In the genomic region with DNA sequence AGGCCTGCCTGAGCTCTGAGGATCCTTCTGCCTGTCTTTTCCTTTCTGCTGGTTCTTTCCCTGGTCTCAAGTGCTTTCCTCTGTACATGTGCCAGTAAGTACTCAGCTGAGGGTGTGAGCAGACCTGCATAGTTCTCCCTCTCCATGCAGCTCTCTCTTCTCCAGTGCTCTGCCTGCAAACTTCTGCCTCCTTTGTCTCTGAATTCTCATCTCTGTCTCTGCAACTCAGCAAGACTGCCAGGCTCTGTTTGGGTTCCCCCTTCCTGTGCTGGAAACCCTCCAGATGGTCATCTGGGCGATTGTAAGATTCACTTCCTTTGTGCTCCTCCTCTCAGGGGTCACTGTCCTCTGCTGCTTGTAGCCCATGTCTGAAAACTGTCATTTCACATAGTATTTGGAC, we compare ENCODE assay signal across 14 cellular contexts.
A peak's percentile ranks its signal among the peaks of the same experiment; 100 is the strongest.
DNase-seq lines count a peak whose midpoint lies in the region; ATAC-seq and TF ChIP-seq lines count a peak whose summit lies in the region.
"Had no signal": no experiment of that assay in that cellular context is flagged by ENCODE, and none has a peak within 500 bp of the region (broad histone marks: within the 10 kb centered on the region; RNA-seq: fewer than 3 reads in every experiment).

No MANE protein-coding gene starts in this region.

- no peaks in the 10 kb centered on the region for H3K9me3 Mint-ChIP-seq in nephron progenitor cell
- H3K9me3 Mint-ChIP-seq in activated naive CD4-positive, alpha-beta T cell treated with anti-CD3 and anti-CD28 coated beads, Interleukin-2, amount 10 ng/mL, durations not matched to agents 7 days and 5 days: no peaks in the 10 kb centered on the region
- H3K9me3 Mint-ChIP-seq: activated CD4-positive, alpha-beta memory T cell treated with anti-CD3 and anti-CD28 coated beads, Interleukin-2, amount 10 ng/mL, durations not matched to agents 7 days and 5 days; activated T-helper 2 cell treated with anti-CD3 and anti-CD28 coated beads, Interferon-gamma antibody, Interleukin-2, Interleukin-4, amounts not matched to agents 10 μg/mL and 5 μg/mL and 100 μg/mL, durations not matched to agents 14 hours and 24 hours and 36 hours had no signal

- H3K4me3 ChIP-seq in fibroblast of mammary gland (ENCODE audit: control insufficient read depth, low read depth, low read length): no peak overlapping the region
- H3K4me3 ChIP-seq: ovary had no signal

- no peak for ATAC-seq in GM21576 (IDR thresholded peaks at IDR 0.05; ENCODE audit: unreplicated experiment)

- no peak for TF ChIP-seq CTCF in fibroblast of mammary gland (conservative IDR thresholded peaks at IDR 0.05; ENCODE audit: control insufficient read depth, insufficient read depth, low read depth, low read length)
- no peak for TF ChIP-seq CTCF in nephron progenitor cell (IDR thresholded peaks at IDR 0.05)

- H3K4me3 Mint-ChIP-seq in nephron progenitor cell: no peak overlapping the region
- H3K4me3 Mint-ChIP-seq in activated naive CD4-positive, alpha-beta T cell treated with anti-CD3 and anti-CD28 coated beads, Interleukin-2, amount 10 ng/mL, durations not matched to agents 7 days and 5 days: no peak overlapping the region
- H3K4me3 Mint-ChIP-seq: activated CD4-positive, alpha-beta memory T cell treated with anti-CD3 and anti-CD28 coated beads, Interleukin-2, amount 10 ng/mL, durations not matched to agents 7 days and 5 days had no signal

- peak overlapping the region; percentile 55 for H3K27ac Mint-ChIP-seq in nephron progenitor cell
- no peak overlapping the region for H3K27ac Mint-ChIP-seq in activated naive CD4-positive, alpha-beta T cell treated with anti-CD3 and anti-CD28 coated beads, Interleukin-2, amount 10 ng/mL, durations not matched to agents 7 days and 5 days
- H3K27ac Mint-ChIP-seq: activated CD4-positive, alpha-beta memory T cell treated with anti-CD3 and anti-CD28 coated beads, Interleukin-2, amount 10 ng/mL, durations not matched to agents 7 days and 5 days; activated T-helper 2 cell treated with anti-CD3 and anti-CD28 coated beads, Interferon-gamma antibody, Interleukin-2, Interleukin-4, amounts not matched to agents 10 μg/mL and 5 μg/mL and 100 μg/mL, durations not matched to agents 14 hours and 24 hours and 36 hours had no signal

- peaks cover 12% of the 10 kb centered on the region for H3K27me3 Mint-ChIP-seq in nephron progenitor cell (ENCODE audit: low read depth, poor library complexity)
- peaks cover 3% of the 10 kb centered on the region for H3K27me3 Mint-ChIP-seq in activated naive CD4-positive, alpha-beta T cell treated with anti-CD3 and anti-CD28 coated beads, Interleukin-2, amount 10 ng/mL, durations not matched to agents 7 days and 5 days

- DNase-seq in EH (ENCODE audit: low read depth): peak; percentile 55
- DNase-seq in NCI-H82 treated with DMSO at 0.1 percent for 48 hours (lab: John Stamatoyannopoulos, UW; ENCODE audit: unreplicated experiment): peak; percentile 11
- DNase-seq in fibroblast of mammary gland (ENCODE audit: low read depth): peak; percentile 48
- no peak for DNase-seq in nephron progenitor cell
- DNase-seq in islet precursor cell: no peak
- DNase-seq in activated naive CD4-positive, alpha-beta T cell treated with anti-CD3 and anti-CD28 coated beads, Interleukin-2, amount 10 ng/mL, durations not matched to agents 7 days and 5 days: no peak
- no peak for DNase-seq in stimulated activated CD4-positive, alpha-beta T cell treated with anti-CD3 and anti-CD28 coated beads, Interleukin-2, amount 100 ng/mL, for 48 hours
- DNase-seq: activated CD4-positive, alpha-beta memory T cell treated with anti-CD3 and anti-CD28 coated beads, Interleukin-2, amount 10 ng/mL, durations not matched to agents 7 days and 5 days; DMS79; NCI-H1930; NCI-H774; ovary had no signal

- CTCF ChIA-PET in activated naive CD4-positive, alpha-beta T cell treated with anti-CD3 and anti-CD28 coated beads, Interleukin-2, amount 10 ng/mL, durations not matched to agents 7 days and 5 days (lab: Charles Lee): no interaction called here

- no peaks in the 10 kb centered on the region for H3K4me1 Mint-ChIP-seq in nephron progenitor cell
- no peaks in the 10 kb centered on the region for H3K4me1 Mint-ChIP-seq in activated naive CD4-positive, alpha-beta T cell treated with anti-CD3 and anti-CD28 coated beads, Interleukin-2, amount 10 ng/mL, durations not matched to agents 7 days and 5 days
- H3K4me1 Mint-ChIP-seq: activated CD4-positive, alpha-beta memory T cell treated with anti-CD3 and anti-CD28 coated beads, Interleukin-2, amount 10 ng/mL, durations not matched to agents 7 days and 5 days had no signal

- H3K36me3 Mint-ChIP-seq in nephron progenitor cell (ENCODE audit: low read depth): no peaks in the 10 kb centered on the region
- H3K36me3 Mint-ChIP-seq in activated naive CD4-positive, alpha-beta T cell treated with anti-CD3 and anti-CD28 coated beads, Interleukin-2, amount 10 ng/mL, durations not matched to agents 7 days and 5 days: no peaks in the 10 kb centered on the region

Comparison
In these comparisons a context has a peak if more than half of its experiments do, and no peak if none do; other contexts are left out.
1. DNase-seq: peak in EH (single experiment), NCI-H82 treated with DMSO at 0.1 percent for 48 hours (single experiment) and fibroblast of mammary gland (single experiment); none in nephron progenitor cell (single experiment), islet precursor cell (single experiment), activated naive CD4-positive, alpha-beta T cell treated with anti-CD3 and anti-CD28 coated beads, Interleukin-2, amount 10 ng/mL, durations not matched to agents 7 days and 5 days (single experiment) and stimulated activated CD4-positive, alpha-beta T cell treated with anti-CD3 and anti-CD28 coated beads, Interleukin-2, amount 100 ng/mL, for 48 hours (0 of 2).